33 cellular contexts compared by ENCODE assay signal in genomic region chr5:85927632-85928031, GRCh38.
"Had no signal": no experiment of that assay in that cellular context is flagged by ENCODE, and none has a peak within 500 bp of the region (broad histone marks: within the 10 kb centered on the region; RNA-seq: fewer than 3 reads in every experiment).

No MANE protein-coding gene starts in this region.

- H3K27me3 ChIP-seq: adrenal gland, ascending aorta, body of pancreas, brain microvascular endothelial cell, breast epithelium, cardiac muscle cell had no signal

- H3K4me1 ChIP-seq: adrenal gland, ascending aorta, body of pancreas, breast epithelium had no signal

- ATAC-seq: activated naive CD4-positive, alpha-beta T cell treated with anti-CD3 and anti-CD28 coated beads, Interleukin-2, amount 50 U/mL, for 72 hours; activated naive CD8-positive, alpha-beta T cell treated with anti-CD3 and anti-CD28 coated beads, Interleukin-2, amount 50 U/mL, for 24 hours; activated T-cell treated with anti-CD3 and anti-CD28 coated beads, Interleukin-2, amount 50 U/mL, for 4 hours; activated T-cell treated with anti-CD3 and anti-CD28 coated beads, Interleukin-2, amount 50 U/mL, for 72 hours; activated T-helper 17 cell treated with anti-CD3 and anti-CD28 coated beads, Interleukin-2, amount 50 U/mL, for 72 hours; body of pancreas had no signal

- H3K27ac ChIP-seq: adrenal gland, ascending aorta, body of pancreas, brain microvascular endothelial cell, breast epithelium, cardiac muscle cell had no signal

- FAIRE-seq: astrocyte, bronchial epithelial cell had no signal

- H3K36me3 ChIP-seq: adrenal gland, ascending aorta, brain microvascular endothelial cell, breast epithelium, cardiac muscle cell had no signal

- H3K9me3 ChIP-seq: adrenal gland, body of pancreas had no signal

- DNase-seq: activated effector memory CD4-positive, alpha-beta T cell treated with anti-CD3 and anti-CD28 coated beads, Interleukin-2, amount 50 U/mL, for 16 hours; activated effector memory CD4-positive, alpha-beta T cell treated with Interleukin-2 at 50 U/mL for 16 hours; activated gamma-delta T cell; activated gamma-delta T cell treated with Interleukin-2 at 50 U/mL for 16 hours; activated naive CD4-positive, alpha-beta T cell; activated naive CD4-positive, alpha-beta T cell treated with anti-CD3 and anti-CD28 coated beads for 36 hours; activated naive CD4-positive, alpha-beta T cell treated with anti-CD3 and anti-CD28 coated beads, Interleukin-2, amount 10 ng/mL, durations not matched to agents 7 days and 5 days; activated naive CD4-positive, alpha-beta T cell treated with anti-CD3 and anti-CD28 coated beads, Interleukin-2, amount 50 U/mL, for 16 hours; activated naive CD4-positive, alpha-beta T cell treated with Interleukin-2 at 50 U/mL for 16 hours; activated naive CD8-positive, alpha-beta T cell treated with anti-CD3 and anti-CD28 coated beads for 36 hours; activated naive CD8-positive, alpha-beta T cell treated with anti-CD3 and anti-CD28 coated beads, Interleukin-2, amount 10 ng/mL, durations not matched to agents 7 days and 5 days; activated naive CD8-positive, alpha-beta T cell treated with anti-CD3 and anti-CD28 coated beads, Interleukin-2, amount 50 U/mL, for 24 hours; activated T-cell treated with anti-CD3 and anti-CD28 coated beads, Interleukin-2, amount 50 U/mL, for 24 hours; activated T-cell treated with anti-CD3 and anti-CD28 coated beads, Interleukin-2, amount 50 U/mL, for 4 hours; activated T-cell treated with anti-CD3 and anti-CD28 coated beads, Interleukin-2, amount 50 U/mL, for 48 hours; activated T-cell treated with anti-CD3 and anti-CD28 coated beads, Interleukin-2, amount 50 U/mL, for 72 hours; adrenal gland; amniotic stem cell; amygdala; anterior cingulate cortex; aorta; body of pancreas; brain microvascular endothelial cell; caudate nucleus; central memory CD4-positive, alpha-beta T cell; cerebellar nuclear complex had no signal

- H3K4me3 ChIP-seq: adrenal gland, ascending aorta, body of pancreas, breast epithelium, cardiac muscle cell had no signal
